ENCODE assay signal across 1 cellular context in genomic region chr15:101156061-101156460, GRCh38.
TF ChIP-seq lines count a peak whose summit lies in the region.

No MANE protein-coding gene starts in this region.

TF ChIP-seq in GM12878, 131 proteins besides CTCF, POLR2A, EP300 and RAD21 (continued from another document):
- TF ChIP-seq MLLT1 (IDR thresholded peaks at IDR 0.05), result no peak
- TF ChIP-seq IRF4 (IDR thresholded peaks at IDR 0.05; ENCODE audit: low read depth, low read length), result no peak
